8 cellular contexts compared by ENCODE assay signal in genomic region chr12:69738351-69739286, GRCh38. TPM values are rescaled to one million over a fixed set of nuclear protein-coding genes. Genes with fewer than 3 reads are reported as not detected.
DNase-seq lines count a peak whose midpoint lies in the region; ATAC-seq, FAIRE-seq and TF ChIP-seq lines count a peak whose summit lies in the region.

A gene with protein sequence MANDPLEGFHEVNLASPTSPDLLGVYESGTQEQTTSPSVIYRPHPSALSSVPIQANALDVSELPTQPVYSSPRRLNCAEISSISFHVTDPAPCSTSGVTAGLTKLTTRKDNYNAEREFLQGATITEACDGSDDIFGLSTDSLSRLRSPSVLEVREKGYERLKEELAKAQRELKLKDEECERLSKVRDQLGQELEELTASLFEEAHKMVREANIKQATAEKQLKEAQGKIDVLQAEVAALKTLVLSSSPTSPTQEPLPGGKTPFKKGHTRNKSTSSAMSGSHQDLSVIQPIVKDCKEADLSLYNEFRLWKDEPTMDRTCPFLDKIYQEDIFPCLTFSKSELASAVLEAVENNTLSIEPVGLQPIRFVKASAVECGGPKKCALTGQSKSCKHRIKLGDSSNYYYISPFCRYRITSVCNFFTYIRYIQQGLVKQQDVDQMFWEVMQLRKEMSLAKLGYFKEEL (plus strand): TSS chr12:69738860. CDS start chr12:69755409, 16,549 bp downstream.

- CTCF ChIA-PET in activated B cell treated with CpG ODN at 0.5 μM for 24 hours (lab: Charles Lee) = no interaction called here

- peaks cover 19% of the 10 kb centered on the region for H3K4me1 Mint-ChIP-seq in activated B cell treated with CpG ODN at 0.5 μM for 24 hours

- intact Hi-C loops in activated B cell treated with CpG ODN at 0.5 μM for 24 hours (cut with micrococcal nuclease) = loop anchor here (1.0 to 5.0 kb wide), 10 partner anchors 153 to 1925 kb away; partner anchors contain the start of genes CCT2, CNOT2, CPM and CPSF6

- peak within 1 kb of the TSS; percentile 97 for H2AFZ ChIP-seq in keratinocyte (ENCODE audit: control insufficient read depth, low read length)

- peak within 1 kb of the TSS; percentile 73 to 95 (median 90) for H3K4me3 ChIP-seq in keratinocyte (ENCODE audit: control insufficient read depth in 2 of 3, extremely low read depth in 1 of 3, insufficient read depth in 2 of 3, low read depth in 1 of 3, low read length in 3 of 3)

- peak within 1 kb of the TSS; percentile 73 for H3K27ac Mint-ChIP-seq in activated B cell treated with CpG ODN at 0.5 μM for 24 hours

- no peak for TF ChIP-seq CTCF in activated B cell treated with CpG ODN at 0.5 μM for 24 hours (IDR thresholded peaks at IDR 0.05)
- peak in 2 of 3 experiments; percentile 41 to 66 for TF ChIP-seq CTCF in keratinocyte (optimal IDR thresholded peaks at IDR 0.05 in 1 of 3, IDR thresholded peaks at IDR 0.05 in 1 of 3, conservative IDR thresholded peaks at IDR 0.05 in 1 of 3; ENCODE audit: extremely low read depth in 1 of 3, insufficient read depth in 2 of 3, low read length in 3 of 3)

- ATAC-seq in GM18868 (IDR thresholded peaks at IDR 0.05; ENCODE audit: unreplicated experiment) (peak; percentile 77), HG03103 (IDR thresholded peaks at IDR 0.05; ENCODE audit: low read depth, unreplicated experiment) (peak; percentile 78), activated B cell treated with CpG ODN at 0.5 μM for 24 hours (ENCODE audit: low read depth) (peak; percentile 90)

- no peaks in the 10 kb centered on the region for H3K36me3 Mint-ChIP-seq in activated B cell treated with CpG ODN at 0.5 μM for 24 hours (ENCODE audit: low read depth)

- peaks cover 11% of the 10 kb centered on the region for H3K4me1 ChIP-seq in keratinocyte (ENCODE audit: control insufficient read depth, extremely low read depth, insufficient read depth, low read length)

- H3K4me2 ChIP-seq in keratinocyte (ENCODE audit: control insufficient read depth, extremely low read depth, insufficient read depth, low read depth, low read length) = peak within 1 kb of the TSS; percentile 94

- no peaks in the 10 kb centered on the region for H3K9me3 Mint-ChIP-seq in activated B cell treated with CpG ODN at 0.5 μM for 24 hours

- peak; percentile 93 for DNase-seq in AG08395 (ENCODE audit: low spot score)
- peak; percentile 89 for DNase-seq in NCI-H2171 treated with DMSO at 0.1 percent for 48 hours (lab: John Stamatoyannopoulos, UW)
- peak; percentile 93 for DNase-seq in activated B cell treated with CpG ODN at 0.5 μM for 24 hours
- peak; percentile 88 for DNase-seq in central memory CD4-positive, alpha-beta T cell
- no peak for DNase-seq in keratinocyte (ENCODE audit: low read depth, low spot score)
- DNase-seq in stimulated activated CD4-positive, alpha-beta T cell treated with anti-CD3 and anti-CD28 coated beads, Interleukin-15, amount 100 ng/mL, for 24 hours = peak; percentile 95

- H3K4me3 Mint-ChIP-seq in activated B cell treated with CpG ODN at 0.5 μM for 24 hours = peak within 1 kb of the TSS; percentile 85

- FAIRE-seq in keratinocyte (lab: Jason Lieb, UNC) = no peak

- H3K36me3 ChIP-seq in keratinocyte (ENCODE audit: control insufficient read depth in 2 of 2, extremely low read depth in 1 of 2, insufficient read depth in 2 of 2, low read length in 2 of 2) = no peaks in the 10 kb centered on the region

- peak within 1 kb of the TSS; percentile 86 for H3K9ac ChIP-seq in keratinocyte (ENCODE audit: control insufficient read depth, extremely low read depth, insufficient read depth, low read length)

- dilution Hi-C loops in keratinocyte (cut with MboI; ENCODE audit: extremely low pct_ligation_motif_present, low sequenced_read_pairs) = no loop called here

- H3K27ac ChIP-seq in keratinocyte (ENCODE audit: control insufficient read depth, insufficient read depth, low read length) = peak within 1 kb of the TSS; percentile 81

- H3K27me3 Mint-ChIP-seq in activated B cell treated with CpG ODN at 0.5 μM for 24 hours = peaks cover 4% of the 10 kb centered on the region

- H3K27me3 ChIP-seq in keratinocyte (ENCODE audit: control insufficient read depth, extremely low read depth, insufficient read depth, low read length) = no peaks in the 10 kb centered on the region

- POLR2A ChIA-PET in activated B cell treated with CpG ODN at 0.5 μM for 24 hours (lab: Charles Lee) = interaction anchor here (1.0 kb wide), 1 partner anchor 9 kb away, joined by 3 read pairs; no protein-coding TSS in a partner anchor

- no peaks in the 10 kb centered on the region for H3K9me1 ChIP-seq in keratinocyte (ENCODE audit: control insufficient read depth, extremely low read depth, insufficient read depth, low read length)

- H3K9me3 ChIP-seq in keratinocyte (ENCODE audit: control insufficient read depth, low read depth, low read length) = no peaks in the 10 kb centered on the region

- no peaks in the 10 kb centered on the region for H4K20me1 ChIP-seq in keratinocyte (ENCODE audit: control insufficient read depth, extremely low read depth, insufficient read depth, low read length)

- peaks cover 2% of the 10 kb centered on the region for H3K79me2 ChIP-seq in keratinocyte (ENCODE audit: control insufficient read depth, insufficient read depth, low read length)

RNA-seq across cellular contexts. Expression of the gene that starts here (rescaled TPM):
- 34.6 and 37.9 TPM in 2 replicates for total RNA-seq in activated B cell treated with CpG ODN at 0.5 μM for 24 hours
- 9.6 to 30.6 TPM (median 23.6 TPM) in 3 replicates for polyA plus RNA-seq in keratinocyte
- 53.7 TPM for polyA plus RNA-seq in keratinocyte (2011; ENCODE audit: low read depth)
- polyA plus RNA-seq in keratinocyte (2011; cell fraction: cytosol; rRNA removed) = 10.8 and 23.1 TPM in 2 replicates
- 9.5 and 12.8 TPM in 2 replicates for polyA plus RNA-seq in keratinocyte (2011; cell fraction: nucleus; rRNA removed)
- polyA plus RNA-seq in keratinocyte (2012; ENCODE audit: low replicate concordance) = 9.2 and 32.7 TPM in 2 replicates
- 9.1 to 22.6 TPM (median 12.3 TPM) in 3 replicates for polyA minus RNA-seq in keratinocyte
- 3.8 TPM for polyA minus RNA-seq in keratinocyte (2011; cell fraction: cytosol; rRNA and poly(A)+ RNA removed)
- 9.6 and 26.8 TPM in 2 replicates for polyA minus RNA-seq in keratinocyte (2011; cell fraction: nucleus; rRNA and poly(A)+ RNA removed)
